25 cellular contexts compared by ENCODE assay signal in genomic region chr4:149176019-149176418, GRCh38.
DNase-seq lines count a peak whose midpoint lies in the region; ATAC-seq and TF ChIP-seq lines count a peak whose summit lies in the region.
"Had no signal": no experiment of that assay in that cellular context is flagged by ENCODE, and none has a peak within 500 bp of the region (broad histone marks: within the 10 kb centered on the region; RNA-seq: fewer than 3 reads in every experiment).

No MANE protein-coding gene starts in this region.

- H3K36me3 Mint-ChIP-seq in endodermal cell (ENCODE audit: low read depth), result no peaks in the 10 kb centered on the region
- H3K36me3 Mint-ChIP-seq: activated naive CD4-positive, alpha-beta T cell treated with anti-CD3 and anti-CD28 coated beads, Interleukin-2, amount 10 ng/mL, durations not matched to agents 7 days and 5 days had no signal

- no peaks in the 10 kb centered on the region for H3K9me3 ChIP-seq in endodermal cell (ENCODE audit: control insufficient read depth, low read length)
- H3K9me3 ChIP-seq: BLaER1, neutrophil, tibial artery had no signal

- intact Hi-C loops in Right ventricle myocardium inferior (cut with DNase I), result no loop called here

- no peak overlapping the region for H3K4me3 Mint-ChIP-seq in endodermal cell
- H3K4me3 Mint-ChIP-seq: activated B cell treated with CpG ODN at 0.5 μM for 24 hours; activated CD4-positive, alpha-beta memory T cell treated with anti-CD3 and anti-CD28 coated beads, Interleukin-2, amount 10 ng/mL, durations not matched to agents 7 days and 5 days; activated naive CD4-positive, alpha-beta T cell treated with anti-CD3 and anti-CD28 coated beads, Interleukin-2, amount 10 ng/mL, durations not matched to agents 7 days and 5 days; activated T-cell treated with anti-CD3 and anti-CD28 coated beads, Interleukin-2, amount 50 U/mL, for 24 hours; T-helper 1 cell treated with Interleukin-12 subunit alpha and Interleukin-12 subunit beta and Interleukin-4 antibody, amounts not matched to agents 30 μg/mL and 1 μg/mL, for 36 hours had no signal

- H3K9me3 Mint-ChIP-seq in endodermal cell, result peaks cover 2% of the 10 kb centered on the region
- H3K9me3 Mint-ChIP-seq: activated T-cell treated with anti-CD3 and anti-CD28 coated beads, Interleukin-2, amount 50 U/mL, for 24 hours had no signal

- no peak overlapping the region for H3K27ac ChIP-seq in endodermal cell (ENCODE audit: low read depth, low read length)
- H3K27ac ChIP-seq: BLaER1, coronary artery, neutrophil, tibial artery had no signal

- peaks cover 7% of the 10 kb centered on the region for H3K4me1 ChIP-seq in endodermal cell (ENCODE audit: control insufficient read depth, insufficient read depth, low read length)
- H3K4me1 ChIP-seq: tibial artery had no signal

- WGBS in endodermal cell (ENCODE audit: insufficient coverage in 1 of 2, insufficient read length in 1 of 2), 2 experiments, result 67 to 86% methylated on average over 2 to 5 of the region's 5 CpGs

- H3K4me1 Mint-ChIP-seq in endodermal cell, result peaks cover 3% of the 10 kb centered on the region
- H3K4me1 Mint-ChIP-seq: activated B cell treated with CpG ODN at 0.5 μM for 24 hours; activated CD4-positive, alpha-beta memory T cell treated with anti-CD3 and anti-CD28 coated beads, Interleukin-2, amount 10 ng/mL, durations not matched to agents 7 days and 5 days; activated naive CD4-positive, alpha-beta T cell treated with anti-CD3 and anti-CD28 coated beads, Interleukin-2, amount 10 ng/mL, durations not matched to agents 7 days and 5 days had no signal

- TF ChIP-seq CTCF in endodermal cell (conservative IDR thresholded peaks at IDR 0.05), result no peak

- H3K4me3 ChIP-seq in endodermal cell (ENCODE audit: low read length), result no peak overlapping the region
- H3K4me3 ChIP-seq: BLaER1, coronary artery, tibial artery had no signal

- H3K27me3 Mint-ChIP-seq in endodermal cell (ENCODE audit: insufficient read depth), result peaks cover 5% of the 10 kb centered on the region
- H3K27me3 Mint-ChIP-seq: activated B cell treated with CpG ODN at 0.5 μM for 24 hours; activated CD4-positive, alpha-beta memory T cell treated with anti-CD3 and anti-CD28 coated beads, Interleukin-2, amount 10 ng/mL, durations not matched to agents 7 days and 5 days; activated naive CD4-positive, alpha-beta T cell treated with anti-CD3 and anti-CD28 coated beads, Interleukin-2, amount 10 ng/mL, durations not matched to agents 7 days and 5 days; activated T-cell treated with anti-CD3 and anti-CD28 coated beads, Interleukin-2, amount 50 U/mL, for 24 hours had no signal

- no peak overlapping the region for H3K9ac ChIP-seq in endodermal cell (ENCODE audit: extremely low read depth, low read length, poor library complexity, severe bottlenecking)
- H3K9ac ChIP-seq: BLaER1 had no signal

- DNase-seq in NCI-H2227 (lab: John Stamatoyannopoulos, UW; ENCODE audit: unreplicated experiment), result peak; percentile 0
- DNase-seq in NCI-H2227 treated with DMSO at 0.1 percent for 48 hours (lab: John Stamatoyannopoulos, UW), result no peak
- DNase-seq in NCI-H69 (lab: John Stamatoyannopoulos, UW), result peak; percentile 9
- peak; percentile 75 for DNase-seq in endodermal cell
- peak; percentile 13 for DNase-seq in renal cortical epithelial cell (ENCODE audit: low read depth)
- no peak for DNase-seq in Right ventricle myocardium inferior (ENCODE audit: missing footprints)
- DNase-seq in dermis blood vessel endothelial cell, result no peak
- no peak for DNase-seq in superior temporal gyrus (ENCODE audit: extremely low spot score)
- DNase-seq: 8988T; activated B cell treated with CpG ODN at 0.5 μM for 24 hours; activated CD4-positive, alpha-beta memory T cell treated with anti-CD3 and anti-CD28 coated beads, Interleukin-2, amount 10 ng/mL, durations not matched to agents 7 days and 5 days; activated naive CD4-positive, alpha-beta T cell treated with anti-CD3 and anti-CD28 coated beads, Interleukin-2, amount 10 ng/mL, durations not matched to agents 7 days and 5 days; activated T-cell treated with anti-CD3 and anti-CD28 coated beads, Interleukin-2, amount 50 U/mL, for 24 hours; GF-D8; H7; hypothalamus; KG1; NCI-H1105; NCI-H2107; NK-92 treated with Interleukin-12 subunit alpha and Interleukin-12 subunit beta, amount 100 ng/mL, for 24 hours; tibial artery had no signal

- no peak for ATAC-seq in Right ventricle myocardium inferior

- no peaks in the 10 kb centered on the region for H3K27me3 ChIP-seq in endodermal cell (ENCODE audit: control insufficient read depth, insufficient read depth, low read length, poor library complexity, severe bottlenecking)
- H3K27me3 ChIP-seq: BLaER1, neutrophil, tibial artery had no signal

- H3K27ac Mint-ChIP-seq in endodermal cell, result no peak overlapping the region
- H3K27ac Mint-ChIP-seq: activated B cell treated with CpG ODN at 0.5 μM for 24 hours; activated CD4-positive, alpha-beta memory T cell treated with anti-CD3 and anti-CD28 coated beads, Interleukin-2, amount 10 ng/mL, durations not matched to agents 7 days and 5 days; activated naive CD4-positive, alpha-beta T cell treated with anti-CD3 and anti-CD28 coated beads, Interleukin-2, amount 10 ng/mL, durations not matched to agents 7 days and 5 days; activated T-cell treated with anti-CD3 and anti-CD28 coated beads, Interleukin-2, amount 50 U/mL, for 24 hours; T-helper 1 cell treated with Interleukin-12 subunit alpha and Interleukin-12 subunit beta and Interleukin-4 antibody, amounts not matched to agents 30 μg/mL and 1 μg/mL, for 36 hours had no signal

- H3K36me3 ChIP-seq in endodermal cell (ENCODE audit: control insufficient read depth, insufficient read depth, low read length), result no peaks in the 10 kb centered on the region
- H3K36me3 ChIP-seq: BLaER1, neutrophil, tibial artery had no signal

Comparison
In these comparisons a context has a peak if more than half of its experiments do, and no peak if none do; other contexts are left out.
1. DNase-seq: peak in NCI-H2227 (single experiment), NCI-H69 (single experiment), endodermal cell (single experiment) and renal cortical epithelial cell (single experiment); none in NCI-H2227 treated with DMSO at 0.1 percent for 48 hours (single experiment), Right ventricle myocardium inferior (single experiment), dermis blood vessel endothelial cell (single experiment) and superior temporal gyrus (single experiment).